ENCODE assay signal across 23 cellular contexts in the genomic region with DNA sequence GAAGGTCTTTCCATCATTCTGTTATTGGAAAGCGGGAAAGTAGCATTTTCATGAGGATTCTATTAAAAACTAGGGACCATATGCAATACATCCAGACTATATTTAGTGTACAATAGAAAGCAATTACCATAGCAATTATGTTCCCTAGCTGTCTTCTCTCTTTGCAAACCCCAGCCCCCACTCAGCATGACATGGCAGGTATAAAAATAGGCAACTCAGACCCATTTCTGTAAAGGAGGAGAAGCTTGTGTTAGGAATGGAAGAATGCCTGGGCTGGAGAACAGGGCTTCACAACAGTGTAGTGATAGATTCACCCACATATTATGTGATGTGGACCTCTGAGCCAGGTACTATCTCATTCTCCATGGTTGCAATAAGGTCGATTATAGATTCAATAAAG. TPM values are rescaled to one million over a fixed set of nuclear protein-coding genes. Genes with fewer than 3 reads are reported as not detected.
"Had no signal": no experiment of that assay in that cellular context is flagged by ENCODE, and none has a peak within 500 bp of the region (broad histone marks: within the 10 kb centered on the region; RNA-seq: fewer than 3 reads in every experiment).

No MANE protein-coding gene starts in this region.

- H3K27me3 ChIP-seq: foreskin keratinocyte had no signal

- H3K27ac ChIP-seq: coronary artery, epithelial cell of prostate, foreskin keratinocyte, lower lobe of right lung, thoracic aorta had no signal

- H3K4me3 ChIP-seq: coronary artery, lower lobe of right lung, thoracic aorta had no signal

- H3K9me3 ChIP-seq: lower lobe of right lung, thoracic aorta had no signal

- ATAC-seq: foreskin keratinocyte; left lobe of liver; lower lobe of right lung; naive thymus-derived CD4-positive, alpha-beta T cell; sciatic nerve had no signal

- H3K36me3 ChIP-seq: lower lobe of right lung, thoracic aorta had no signal

- DNase-seq: activated CD4-positive, alpha-beta memory T cell treated with anti-CD3 and anti-CD28 coated beads for 36 hours; activated CD4-positive, alpha-beta T cell treated with anti-CD3 and anti-CD28 coated beads for 48 hours; activated naive CD4-positive, alpha-beta T cell treated with Interleukin-2 at 50 U/mL for 16 hours; activated naive CD8-positive, alpha-beta T cell treated with anti-CD3 and anti-CD28 coated beads for 36 hours; activated T-cell treated with anti-CD3 and anti-CD28 coated beads, Interleukin-2, amount 50 U/mL, for 48 hours; endodermal cell; lower lobe of right lung; naive thymus-derived CD4-positive, alpha-beta T cell; stimulated activated CD4-positive, alpha-beta T cell treated with anti-CD3 and anti-CD28 coated beads, Interleukin-4, amount 100 ng/mL, for 24 hours; stimulated activated naive CD4-positive, alpha-beta T cell treated with Interleukin-2 at 50 U/mL for 16 hours had no signal

- H3K4me1 ChIP-seq: foreskin keratinocyte, lower lobe of right lung had no signal

RNA-seq across cellular contexts. Expression of a gene that starts 12.4 kb away (rescaled TPM):
- total RNA-seq: activated CD4-positive, alpha-beta memory T cell treated with anti-CD3 and anti-CD28 coated beads for 36 hours; activated naive CD8-positive, alpha-beta T cell treated with anti-CD3 and anti-CD28 coated beads for 36 hours; bronchial epithelial cell; foreskin keratinocyte; kidney epithelial cell; left lobe of liver; lower lobe of right lung; naive thymus-derived CD4-positive, alpha-beta T cell; neural crest cell; omental fat pad; posterior vena cava; renal cortical epithelial cell; sciatic nerve; T-helper 2 cell treated with Interferon-gamma antibody and Interleukin-4, amounts not matched to agents 100 ng/mL and 5 ng/mL, for 36 hours; thoracic aorta had no signal
- polyA plus RNA-seq: foreskin keratinocyte; naive thymus-derived CD4-positive, alpha-beta T cell had no signal

RNA-seq across cellular contexts. Expression of a gene that starts 19.9 kb away (rescaled TPM):
- total RNA-seq: activated CD4-positive, alpha-beta memory T cell treated with anti-CD3 and anti-CD28 coated beads for 36 hours; activated naive CD8-positive, alpha-beta T cell treated with anti-CD3 and anti-CD28 coated beads for 36 hours; bronchial epithelial cell; foreskin keratinocyte; kidney epithelial cell; left lobe of liver; lower lobe of right lung; naive thymus-derived CD4-positive, alpha-beta T cell; neural crest cell; omental fat pad; posterior vena cava; renal cortical epithelial cell; sciatic nerve; T-helper 2 cell treated with Interferon-gamma antibody and Interleukin-4, amounts not matched to agents 100 ng/mL and 5 ng/mL, for 36 hours; thoracic aorta had no signal
- polyA plus RNA-seq: foreskin keratinocyte; naive thymus-derived CD4-positive, alpha-beta T cell had no signal

RNA-seq across cellular contexts. Expression of a gene that starts 20.4 kb away (rescaled TPM):
- total RNA-seq: activated CD4-positive, alpha-beta memory T cell treated with anti-CD3 and anti-CD28 coated beads for 36 hours; activated naive CD8-positive, alpha-beta T cell treated with anti-CD3 and anti-CD28 coated beads for 36 hours; bronchial epithelial cell; foreskin keratinocyte; kidney epithelial cell; lower lobe of right lung; T-helper 2 cell treated with Interferon-gamma antibody and Interleukin-4, amounts not matched to agents 100 ng/mL and 5 ng/mL, for 36 hours had no signal
- polyA plus RNA-seq: foreskin keratinocyte; naive thymus-derived CD4-positive, alpha-beta T cell had no signal

RNA-seq across cellular contexts. Expression of a gene that starts 39.6 kb away (rescaled TPM):
- total RNA-seq: activated CD4-positive, alpha-beta memory T cell treated with anti-CD3 and anti-CD28 coated beads for 36 hours; activated naive CD8-positive, alpha-beta T cell treated with anti-CD3 and anti-CD28 coated beads for 36 hours; bronchial epithelial cell; foreskin keratinocyte; kidney epithelial cell; left lobe of liver; lower lobe of right lung; naive thymus-derived CD4-positive, alpha-beta T cell; neural crest cell; posterior vena cava; renal cortical epithelial cell; T-helper 2 cell treated with Interferon-gamma antibody and Interleukin-4, amounts not matched to agents 100 ng/mL and 5 ng/mL, for 36 hours; thoracic aorta had no signal
- polyA plus RNA-seq: foreskin keratinocyte; naive thymus-derived CD4-positive, alpha-beta T cell had no signal

RNA-seq across cellular contexts. Expression of a gene that starts 58.2 kb away (rescaled TPM):
- total RNA-seq: activated CD4-positive, alpha-beta memory T cell treated with anti-CD3 and anti-CD28 coated beads for 36 hours; activated naive CD8-positive, alpha-beta T cell treated with anti-CD3 and anti-CD28 coated beads for 36 hours; bronchial epithelial cell; foreskin keratinocyte; kidney epithelial cell; left lobe of liver; lower lobe of right lung; naive thymus-derived CD4-positive, alpha-beta T cell; neural crest cell; omental fat pad; posterior vena cava; renal cortical epithelial cell; sciatic nerve; T-helper 2 cell treated with Interferon-gamma antibody and Interleukin-4, amounts not matched to agents 100 ng/mL and 5 ng/mL, for 36 hours; thoracic aorta had no signal
- polyA plus RNA-seq: foreskin keratinocyte; naive thymus-derived CD4-positive, alpha-beta T cell had no signal
